9 cellular contexts compared by ENCODE assay signal in genomic region chr11:18699269-18699596, GRCh38. TPM values are rescaled to one million over a fixed set of nuclear protein-coding genes. Genes with fewer than 3 reads are reported as not detected.
DNase-seq lines count a peak whose midpoint lies in the region; ATAC-seq, FAIRE-seq and TF ChIP-seq lines count a peak whose summit lies in the region.
"Had no signal": no experiment of that assay in that cellular context is flagged by ENCODE, and none has a peak within 500 bp of the region (broad histone marks: within the 10 kb centered on the region; RNA-seq: fewer than 3 reads in every experiment).

No MANE protein-coding gene starts in this region.

- H3K36me3 ChIP-seq in astrocyte (ENCODE audit: insufficient read depth, low read length) (no peaks in the 10 kb centered on the region), liver (ENCODE audit: control insufficient read depth in 4 of 4, insufficient read depth in 3 of 4, low read depth in 1 of 4, low read length in 3 of 4) (peaks cover 0 to 4% (median 0%) of the 10 kb centered on the region in 4 donors), testis (ENCODE audit: low read depth, missing control alignments) (no peaks in the 10 kb centered on the region)

- H3K4me3 ChIP-seq in astrocyte (ENCODE audit: insufficient read depth, low read depth, low read length), result peak overlapping the region; percentile 47
- peak overlapping the region; percentile 59 to 89 (median 77) for H3K4me3 ChIP-seq in liver (ENCODE audit: low read depth in 1 of 3, low read length in 3 of 3)
- H3K4me3 ChIP-seq in testis, result peak overlapping the region; percentile 81 to 97

- no peaks in the 10 kb centered on the region for H3K36me3 Mint-ChIP-seq in activated CD4-positive, alpha-beta T cell treated with anti-CD3 and anti-CD28 coated beads, Interleukin-2, amount 10 ng/mL, durations not matched to agents 7 days and 5 days (ENCODE audit: low read depth)
- peaks cover 9% of the 10 kb centered on the region for H3K36me3 Mint-ChIP-seq in astrocyte (ENCODE audit: low read depth, unreplicated experiment)

- TF ChIP-seq RAD21 in liver (IDR thresholded peaks at IDR 0.05), result no peak

- TF ChIP-seq CTCF in astrocyte (IDR thresholded peaks at IDR 0.05; ENCODE audit: insufficient read depth, low read depth, low read length), result no peak
- no peak for TF ChIP-seq CTCF in liver (IDR thresholded peaks at IDR 0.05; ENCODE audit: low read depth, low read length, missing input control)
- no peak for TF ChIP-seq CTCF in testis (IDR thresholded peaks at IDR 0.05)

- peak overlapping the region; percentile 29 for H3K9ac ChIP-seq in astrocyte (ENCODE audit: low read length)
- peak overlapping the region; percentile 13 to 80 for H3K9ac ChIP-seq in liver (ENCODE audit: low read depth in 1 of 2, low read length in 2 of 2)

- intact Hi-C loops in testis (cut with DNase I; ENCODE audit: low total_unique reads), result no loop called here

- H3K9me3 ChIP-seq in astrocyte (ENCODE audit: insufficient read depth, low read depth, low read length) (no peaks in the 10 kb centered on the region), liver (ENCODE audit: control insufficient read depth in 4 of 4, low read length in 3 of 4) (no peaks in the 10 kb centered on the region), testis (no peaks in the 10 kb centered on the region)

- H3K27me3 ChIP-seq in astrocyte (ENCODE audit: insufficient read depth, low read length), result no peaks in the 10 kb centered on the region
- H3K27me3 ChIP-seq in liver (ENCODE audit: control insufficient read depth in 4 of 4, insufficient read depth in 4 of 4, low read length in 3 of 4), result no peaks in the 10 kb centered on the region
- H3K27me3 ChIP-seq in testis, result no peaks in the 10 kb centered on the region

- H3K4me1 ChIP-seq in astrocyte (ENCODE audit: insufficient read depth, low read length) (peaks cover 8% of the 10 kb centered on the region), liver (ENCODE audit: control insufficient read depth in 4 of 4, insufficient read depth in 4 of 4, low read length in 3 of 4) (peaks cover 2 to 16% (median 11%) of the 10 kb centered on the region in 4 donors), testis (peaks cover 19% of the 10 kb centered on the region)

- no peak for DNase-seq in activated CD4-positive, alpha-beta T cell treated with anti-CD3 and anti-CD28 coated beads, Interleukin-2, amount 10 ng/mL, durations not matched to agents 7 days and 5 days
- DNase-seq in activated CD4-positive, alpha-beta T cell treated with anti-CD3 and anti-CD28 coated beads for 1 hour, result no peak
- no peak for DNase-seq in astrocyte (ENCODE audit: low read depth)
- DNase-seq in testis, result no peak
- DNase-seq in AML-193 (lab: John Stamatoyannopoulos, UW), result no peak
- DNase-seq in NCI-H748 (lab: John Stamatoyannopoulos, UW; ENCODE audit: unreplicated experiment), result no peak

- ATAC-seq in HG03342 (IDR thresholded peaks at IDR 0.05; ENCODE audit: unreplicated experiment), result no peak

- 18% methylated on average over 9 of the region's 9 CpGs for WGBS in liver
- WGBS in testis, 2 donors, result 5 to 7% methylated on average over 9 of the region's 9 CpGs

- peak overlapping the region; percentile 72 for H3K4me3 Mint-ChIP-seq in activated CD4-positive, alpha-beta T cell treated with anti-CD3 and anti-CD28 coated beads, Interleukin-2, amount 10 ng/mL, durations not matched to agents 7 days and 5 days
- peak overlapping the region; percentile 76 for H3K4me3 Mint-ChIP-seq in astrocyte (ENCODE audit: unreplicated experiment)

- FAIRE-seq in astrocyte (lab: Jason Lieb, UNC), result no peak

- peak overlapping the region; percentile 82 for H3K4me2 ChIP-seq in astrocyte (ENCODE audit: low read length)

- no peak for TF ChIP-seq POLR2A in testis (IDR thresholded peaks at IDR 0.05)

- no peak overlapping the region for H3K27ac ChIP-seq in astrocyte (ENCODE audit: low read depth, low read length)
- H3K27ac ChIP-seq in liver (ENCODE audit: low read depth in 1 of 2, low read length in 2 of 2), result peak overlapping the region; percentile 81 to 85
- H3K27ac ChIP-seq in testis, result peak overlapping the region; percentile 86 to 87

- H3K79me2 ChIP-seq in astrocyte (ENCODE audit: insufficient read depth, low read length), result no peaks in the 10 kb centered on the region

- POLR2A ChIA-PET in activated CD4-positive, alpha-beta T cell treated with anti-CD3 and anti-CD28 coated beads, Interleukin-2, amount 10 ng/mL, durations not matched to agents 7 days and 5 days (lab: Charles Lee), result no interaction called here

- peak overlapping the region; percentile 69 for H2AFZ ChIP-seq in astrocyte (ENCODE audit: low read depth, low read length)

- CTCF ChIA-PET in activated CD4-positive, alpha-beta T cell treated with anti-CD3 and anti-CD28 coated beads, Interleukin-2, amount 10 ng/mL, durations not matched to agents 7 days and 5 days (lab: Charles Lee), result interaction anchor here (1.2 to 1.6 kb wide), 3 partner anchors 18 to 32 kb away, joined by 3 to 7 read pairs (median 4); no protein-coding TSS in a partner anchor

- H3K27me3 Mint-ChIP-seq in activated CD4-positive, alpha-beta T cell treated with anti-CD3 and anti-CD28 coated beads, Interleukin-2, amount 10 ng/mL, durations not matched to agents 7 days and 5 days, result peaks cover 22% of the 10 kb centered on the region
- peaks cover 13% of the 10 kb centered on the region for H3K27me3 Mint-ChIP-seq in astrocyte (ENCODE audit: low read depth, unreplicated experiment)

- H3K9me3 Mint-ChIP-seq in activated CD4-positive, alpha-beta T cell treated with anti-CD3 and anti-CD28 coated beads, Interleukin-2, amount 10 ng/mL, durations not matched to agents 7 days and 5 days, result no peaks in the 10 kb centered on the region
- H3K9me3 Mint-ChIP-seq in astrocyte (ENCODE audit: unreplicated experiment), result no peaks in the 10 kb centered on the region

- H3K4me1 Mint-ChIP-seq in activated CD4-positive, alpha-beta T cell treated with anti-CD3 and anti-CD28 coated beads, Interleukin-2, amount 10 ng/mL, durations not matched to agents 7 days and 5 days, result peaks cover 14% of the 10 kb centered on the region
- H3K4me1 Mint-ChIP-seq in astrocyte (ENCODE audit: low read depth, unreplicated experiment), result peaks cover 38% of the 10 kb centered on the region

- peak overlapping the region; percentile 52 for H3K27ac Mint-ChIP-seq in activated CD4-positive, alpha-beta T cell treated with anti-CD3 and anti-CD28 coated beads, Interleukin-2, amount 10 ng/mL, durations not matched to agents 7 days and 5 days
- no peak overlapping the region for H3K27ac Mint-ChIP-seq in astrocyte (ENCODE audit: unreplicated experiment)

- no peaks in the 10 kb centered on the region for H4K20me1 ChIP-seq in astrocyte (ENCODE audit: insufficient read depth, low read length)

TF ChIP-seq in liver, 16 proteins besides CTCF, POLR2A, EP300 and RAD21:
- TF ChIP-seq FOXA1 (IDR thresholded peaks at IDR 0.05) (no peak), SP1 (IDR thresholded peaks at IDR 0.05) (no peak), TAF1 (conservative IDR thresholded peaks at IDR 0.05) (no peak), YY1 (IDR thresholded peaks at IDR 0.05) (no peak), ZBTB33 (IDR thresholded peaks at IDR 0.05) (no peak), EGR1 (IDR thresholded peaks at IDR 0.05; ENCODE audit: low read depth in 2 of 2) (peak in 1 of 2 donors; percentile 31), HNF4A (conservative IDR thresholded peaks at IDR 0.05) (no peak)

RNA-seq across cellular contexts. Expression of gene TMEM86A, which starts 0.7 kb away (rescaled TPM):
- under 1 TPM; 0.25 to 0.42 TPM for total RNA-seq in activated CD4-positive, alpha-beta T cell treated with anti-CD3 and anti-CD28 coated beads, Interleukin-2, amount 10 ng/mL, durations not matched to agents 7 days and 5 days
- total RNA-seq in astrocyte (4.0 and 5.3 TPM in 2 replicates), liver (1 to 10 TPM; 2.0 to 2.7 TPM), testis (1 to 10 TPM; 6.1 to 8.3 TPM)
- polyA plus RNA-seq in liver (1 to 10 TPM; 1.8 to 2.1 TPM), testis (ENCODE audit: insufficient read depth, low read depth, low replicate concordance) (5.8 TPM)

RNA-seq across cellular contexts. Expression of gene IGSF22, which starts 26.8 kb away (rescaled TPM):
- under 1 TPM in 1 of 2 experiments, not detected in 1; 0.05 TPM for total RNA-seq in activated CD4-positive, alpha-beta T cell treated with anti-CD3 and anti-CD28 coated beads, Interleukin-2, amount 10 ng/mL, durations not matched to agents 7 days and 5 days
- total RNA-seq in astrocyte (0.05 TPM in 1 of 2 replicates, not detected in the other), liver (not detected), testis (1 to 10 TPM in 1 of 2 donors, under 1 TPM in 1; 0.94 to 1.1 TPM)
- polyA plus RNA-seq in liver (under 1 TPM; 0.12 to 0.26 TPM), testis (ENCODE audit: insufficient read depth, low read depth, low replicate concordance) (1.7 TPM)
- total RNA-seq: HT1080 had no signal
